Comparison of ENCODE assay signal across 8 cellular contexts in the genomic region with DNA sequence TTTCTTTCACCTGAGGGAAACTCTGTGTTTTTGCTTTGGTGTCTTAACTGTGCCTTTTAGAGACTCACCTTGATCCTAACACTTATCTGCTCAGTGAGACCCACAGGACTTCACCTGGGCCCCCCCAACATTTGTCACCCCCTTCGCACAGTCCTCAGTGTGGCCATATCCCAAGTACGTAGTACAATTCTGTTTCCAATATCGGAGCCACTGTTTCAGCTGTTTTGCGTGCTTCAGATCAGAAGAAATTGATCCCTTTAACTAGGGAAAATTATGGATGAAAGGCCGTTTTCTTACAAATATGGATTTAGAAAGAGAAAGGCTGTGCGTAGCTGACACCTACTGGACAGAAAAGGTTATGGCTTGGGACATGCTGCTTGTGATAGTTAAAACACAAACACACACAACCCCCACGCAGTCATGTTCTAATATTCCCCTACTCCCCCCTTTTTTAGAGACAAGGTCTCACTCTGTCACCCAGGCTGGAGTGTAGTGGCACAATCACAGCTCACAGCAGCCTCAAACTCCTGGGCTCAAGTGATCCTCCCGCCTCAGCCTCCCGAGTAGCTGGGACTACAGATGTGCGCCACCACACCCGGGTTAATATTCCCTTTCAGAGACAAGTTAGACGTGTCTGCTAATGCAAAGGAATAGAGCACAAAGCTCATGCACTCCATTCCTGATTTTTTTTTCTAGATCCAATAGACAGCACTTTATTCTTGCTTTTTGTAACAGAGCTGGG. TPM values are rescaled to one million over a fixed set of nuclear protein-coding genes. Genes with fewer than 3 reads are reported as not detected.
DNase-seq lines count a peak whose midpoint lies in the region; ATAC-seq and TF ChIP-seq lines count a peak whose summit lies in the region.

No MANE protein-coding gene starts in this region.

- H3K4me1 ChIP-seq in A673 (ENCODE audit: insufficient read depth, low read length, poor library complexity, severe bottlenecking) = peaks cover 3% of the 10 kb centered on the region

- POLR2A ChIA-PET in A673 (lab: Charles Lee; ENCODE audit: low non-redundant PET) (interaction anchor here (0.7 kb wide), 1 partner anchor 83 kb away, joined by 3 read pairs; no protein-coding TSS in a partner anchor), WTC11 (lab: Charles Lee) (interaction anchor here (0.5 to 1.2 kb wide), 3 partner anchors 92 to 1913 kb away, joined by 3 to 4 read pairs (median 3); partner anchors contain the start of gene C14orf119)

- no peaks in the 10 kb centered on the region for H3K9me3 Mint-ChIP-seq in WTC11

- peaks cover 27% of the 10 kb centered on the region for H3K4me1 Mint-ChIP-seq in WTC11

- peak; percentile 12; the same call in 1 of the 2 replicates for ATAC-seq in WTC11
- ATAC-seq in HG02798 (IDR thresholded peaks at IDR 0.05; ENCODE audit: poor library complexity, unreplicated experiment) = no peak

- H3K4me3 Mint-ChIP-seq in WTC11 = no peak overlapping the region

- no peaks in the 10 kb centered on the region for H3K27me3 ChIP-seq in A673 (replicated peaks; ENCODE audit: insufficient read depth, low read depth, low read length, poor library complexity)

- no peaks in the 10 kb centered on the region for H3K27me3 Mint-ChIP-seq in WTC11 (ENCODE audit: low read depth)

- TF ChIP-seq CTCF in A673 (conservative IDR thresholded peaks at IDR 0.05; ENCODE audit: low read depth, low read length) = peak; percentile 79
- TF ChIP-seq CTCF in WTC11 (IDR thresholded peaks at IDR 0.05) = peak; percentile 53; the same call in 1 of the 2 replicates

- H3K27ac Mint-ChIP-seq in WTC11 = peak overlapping the region; percentile 64; the same call in 1 of the 2 replicates

- DNase-seq in A673 (ENCODE audit: low spot score) = peak; percentile 76
- peak; percentile 34 for DNase-seq in GDM1 (lab: John Stamatoyannopoulos, UW)
- peak; percentile 84 for DNase-seq in NCI-H1694 treated with DMSO at 0.1 percent for 48 hours (lab: John Stamatoyannopoulos, UW)
- no peak for DNase-seq in WTC11 (ENCODE audit: low spot score)
- DNase-seq in germinal center (ENCODE audit: low spot score) = peak; percentile 53
- DNase-seq in pulmonary artery endothelial cell (ENCODE audit: low read depth, low spot score) = peak; percentile 35
- DNase-seq in NK-92 (lab: John Stamatoyannopoulos, UW; ENCODE audit: unreplicated experiment) = no peak

- CTCF ChIA-PET in A673 (lab: Charles Lee) = interaction anchor here (0.6 to 6.1 kb wide), 7 partner anchors 32 to 386 kb away, joined by 3 to 90 read pairs (median 4); partner anchors contain the start of genes ACIN1 and C14orf119
- CTCF ChIA-PET in WTC11 (lab: Charles Lee) = interaction anchor here (0.8 to 22.4 kb wide), 23 partner anchors 9 to 250 kb away, joined by 3 to 372 read pairs (median 4); partner anchors contain the start of genes ACIN1, C14orf119, CEBPE and RNF212B

- H3K4me3 ChIP-seq in A673 (ENCODE audit: low read depth, low read length, poor library complexity, severe bottlenecking) = no peak overlapping the region

- no peaks in the 10 kb centered on the region for H3K36me3 ChIP-seq in A673 (ENCODE audit: insufficient read depth, low read length, poor library complexity, severe bottlenecking)

- H3K27ac ChIP-seq in A673 (ENCODE audit: low read depth, low read length, poor library complexity, severe bottlenecking) = no peak overlapping the region

- intact Hi-C loops in A673 (cut with micrococcal nuclease; ENCODE audit: unreplicated experiment) = loop anchor here (1.0 to 5.0 kb wide), 2 partner anchors 67 to 195 kb away; no protein-coding TSS in a partner anchor

- no peaks in the 10 kb centered on the region for H3K9me3 ChIP-seq in A673 (ENCODE audit: low read depth, low read length, poor library complexity, severe bottlenecking)

- no TSS peak for BruUV-seq in A673 (replicated peaks; lab: Mats Ljungman, UMichigan)

- H3K36me3 Mint-ChIP-seq in WTC11 = no peaks in the 10 kb centered on the region

TF ChIP-seq in WTC11, 78 proteins besides CTCF, POLR2A, EP300 and RAD21 (continues in another document):
- TF ChIP-seq ETV6 (CRISPR knock-in tag; IDR thresholded peaks at IDR 0.05) (no peak), TEAD4 (CRISPR knock-in tag; IDR thresholded peaks at IDR 0.05) (no peak), AR (CRISPR knock-in tag; IDR thresholded peaks at IDR 0.05) (no peak), FOXJ3 (CRISPR knock-in tag; IDR thresholded peaks at IDR 0.05; ENCODE audit: borderline replicate concordance) (no peak), ZNF121 (CRISPR knock-in tag; IDR thresholded peaks at IDR 0.05) (no peak), GABPB1 (CRISPR knock-in tag; IDR thresholded peaks at IDR 0.05) (no peak), IRF1 (CRISPR knock-in tag; IDR thresholded peaks at IDR 0.05) (no peak), FOXK1 (CRISPR knock-in tag; IDR thresholded peaks at IDR 0.05) (no peak), PRDM15 (CRISPR knock-in tag; IDR thresholded peaks at IDR 0.05) (no peak), TP53 (CRISPR knock-in tag; IDR thresholded peaks at IDR 0.05) (no peak)
- TF ChIP-seq, protein P1, sequence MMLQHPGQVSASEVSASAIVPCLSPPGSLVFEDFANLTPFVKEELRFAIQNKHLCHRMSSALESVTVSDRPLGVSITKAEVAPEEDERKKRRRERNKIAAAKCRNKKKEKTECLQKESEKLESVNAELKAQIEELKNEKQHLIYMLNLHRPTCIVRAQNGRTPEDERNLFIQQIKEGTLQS (CRISPR knock-in tag; conservative IDR thresholded peaks at IDR 0.05) = no peak
- TF ChIP-seq, protein P2, sequence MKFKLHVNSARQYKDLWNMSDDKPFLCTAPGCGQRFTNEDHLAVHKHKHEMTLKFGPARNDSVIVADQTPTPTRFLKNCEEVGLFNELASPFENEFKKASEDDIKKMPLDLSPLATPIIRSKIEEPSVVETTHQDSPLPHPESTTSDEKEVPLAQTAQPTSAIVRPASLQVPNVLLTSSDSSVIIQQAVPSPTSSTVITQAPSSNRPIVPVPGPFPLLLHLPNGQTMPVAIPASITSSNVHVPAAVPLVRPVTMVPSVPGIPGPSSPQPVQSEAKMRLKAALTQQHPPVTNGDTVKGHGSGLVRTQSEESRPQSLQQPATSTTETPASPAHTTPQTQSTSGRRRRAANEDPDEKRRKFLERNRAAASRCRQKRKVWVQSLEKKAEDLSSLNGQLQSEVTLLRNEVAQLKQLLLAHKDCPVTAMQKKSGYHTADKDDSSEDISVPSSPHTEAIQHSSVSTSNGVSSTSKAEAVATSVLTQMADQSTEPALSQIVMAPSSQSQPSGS (CRISPR knock-in tag; IDR thresholded peaks at IDR 0.05; ENCODE audit: borderline replicate concordance, low read depth) = no peak

RNA-seq across cellular contexts. Expression of gene SLC7A8, which starts 3.6 kb away (rescaled TPM):
- total RNA-seq in A673 (2021) = 18.3 and 24.8 TPM in 2 replicates
- total RNA-seq in WTC11 (2021) = 200 to 207 TPM (median 201 TPM) in 3 replicates
- 0.46 and 0.78 TPM in 2 replicates for total RNA-seq in pulmonary artery endothelial cell

RNA-seq across cellular contexts. Expression of gene RNF212B, which starts 50.7 kb away (rescaled TPM):
- total RNA-seq in A673 (2021) (not detected in 2 replicates), WTC11 (2021) (0.27 to 0.55 TPM (median 0.46 TPM) in 3 replicates), pulmonary artery endothelial cell (not detected in 2 replicates)

Comparison
In these comparisons a context has a peak if more than half of its experiments do, and no peak if none do; other contexts are left out.
1. DNase-seq: peak in A673 (single experiment), GDM1 (single experiment), NCI-H1694 treated with DMSO at 0.1 percent for 48 hours (single experiment), germinal center (single experiment) and pulmonary artery endothelial cell (single experiment); none in WTC11 (single experiment) and NK-92 (single experiment).
2. RNA of gene SLC7A8, which starts 3.6 kb away (total RNA-seq): 200 to 207 TPM in WTC11 and 18.3 to 24.8 TPM in A673; 0.46 to 0.78 TPM in pulmonary artery endothelial cell; every median in the first group is over 10 times any median in the second.